In genomic region chr16:10121496-10121895, GRCh38 we compare ENCODE assay signal across 15 cellular contexts.
DNase-seq lines count a peak whose midpoint lies in the region; ATAC-seq, FAIRE-seq and TF ChIP-seq lines count a peak whose summit lies in the region.
"Had no signal": no experiment of that assay in that cellular context is flagged by ENCODE, and none has a peak within 500 bp of the region (broad histone marks: within the 10 kb centered on the region; RNA-seq: fewer than 3 reads in every experiment).

No MANE protein-coding gene starts in this region.

- ATAC-seq in mucosa of descending colon (no peak), left colon (no peak)
- ATAC-seq: gastroesophageal sphincter; naive thymus-derived CD8-positive, alpha-beta T cell had no signal

- FAIRE-seq in islet of Langerhans (lab: Jason Lieb, UNC) = peak; percentile 92
- FAIRE-seq: colon, D721Med had no signal

- TF ChIP-seq CTCF in uterus (IDR thresholded peaks at IDR 0.05) = no peak
- TF ChIP-seq CTCF in mucosa of descending colon (IDR thresholded peaks at IDR 0.05) = no peak

- intact Hi-C loops in uterus (cut with DNase I; ENCODE audit: low total_unique reads) = no loop called here
- intact Hi-C loops in mucosa of descending colon (cut with DNase I, micrococcal nuclease) = no loop called here
- intact Hi-C loops in left colon (cut with DNase I, micrococcal nuclease) = no loop called here

- H3K36me3 ChIP-seq in uterus (no peaks in the 10 kb centered on the region), mucosa of descending colon (ENCODE audit: low read depth) (no peaks in the 10 kb centered on the region)
- H3K36me3 ChIP-seq: gastroesophageal sphincter had no signal

- no peaks in the 10 kb centered on the region for H3K4me1 ChIP-seq in uterus
- no peaks in the 10 kb centered on the region for H3K4me1 ChIP-seq in mucosa of descending colon (ENCODE audit: low read depth)
- H3K4me1 ChIP-seq: testis had no signal

- no peaks in the 10 kb centered on the region for H3K27me3 ChIP-seq in uterus
- H3K27me3 ChIP-seq: gastroesophageal sphincter, testis had no signal

- no peak for TF ChIP-seq POLR2A in uterus (IDR thresholded peaks at IDR 0.05)

- peak overlapping the region; percentile 34 to 48 for H3K27ac ChIP-seq in uterus
- H3K27ac ChIP-seq: testis had no signal

- H3K4me3 ChIP-seq in uterus (no peak overlapping the region), mucosa of descending colon (no peak overlapping the region)
- H3K4me3 ChIP-seq: testis had no signal

- DNase-seq in H4 (ENCODE audit: low spot score) (peak; percentile 56), astrocyte of the hippocampus (ENCODE audit: low read depth, low spot score) (peak; percentile 91), uterus (no peak), mucosa of descending colon (no peak), left colon (no peak), NK-92 (lab: John Stamatoyannopoulos, UW; ENCODE audit: unreplicated experiment) (no peak)
- DNase-seq: activated naive CD4-positive, alpha-beta T cell treated with anti-CD3 and anti-CD28 coated beads for 36 hours; MV-4-11; naive thymus-derived CD8-positive, alpha-beta T cell; NCI-H2171 treated with DMSO at 0.1 percent for 48 hours; testis had no signal

- no peaks in the 10 kb centered on the region for H3K9me3 ChIP-seq in uterus
- no peaks in the 10 kb centered on the region for H3K9me3 ChIP-seq in mucosa of descending colon
- H3K9me3 ChIP-seq: gastroesophageal sphincter, testis had no signal

Comparison
In these comparisons a context has a peak if more than half of its experiments do, and no peak if none do; other contexts are left out.
1. DNase-seq: peak in H4 (single experiment) and astrocyte of the hippocampus (single experiment); none in uterus (0 of 2), mucosa of descending colon (0 of 3), left colon (0 of 2) and NK-92 (single experiment).